14 cellular contexts compared by ENCODE assay signal in the genomic region with DNA sequence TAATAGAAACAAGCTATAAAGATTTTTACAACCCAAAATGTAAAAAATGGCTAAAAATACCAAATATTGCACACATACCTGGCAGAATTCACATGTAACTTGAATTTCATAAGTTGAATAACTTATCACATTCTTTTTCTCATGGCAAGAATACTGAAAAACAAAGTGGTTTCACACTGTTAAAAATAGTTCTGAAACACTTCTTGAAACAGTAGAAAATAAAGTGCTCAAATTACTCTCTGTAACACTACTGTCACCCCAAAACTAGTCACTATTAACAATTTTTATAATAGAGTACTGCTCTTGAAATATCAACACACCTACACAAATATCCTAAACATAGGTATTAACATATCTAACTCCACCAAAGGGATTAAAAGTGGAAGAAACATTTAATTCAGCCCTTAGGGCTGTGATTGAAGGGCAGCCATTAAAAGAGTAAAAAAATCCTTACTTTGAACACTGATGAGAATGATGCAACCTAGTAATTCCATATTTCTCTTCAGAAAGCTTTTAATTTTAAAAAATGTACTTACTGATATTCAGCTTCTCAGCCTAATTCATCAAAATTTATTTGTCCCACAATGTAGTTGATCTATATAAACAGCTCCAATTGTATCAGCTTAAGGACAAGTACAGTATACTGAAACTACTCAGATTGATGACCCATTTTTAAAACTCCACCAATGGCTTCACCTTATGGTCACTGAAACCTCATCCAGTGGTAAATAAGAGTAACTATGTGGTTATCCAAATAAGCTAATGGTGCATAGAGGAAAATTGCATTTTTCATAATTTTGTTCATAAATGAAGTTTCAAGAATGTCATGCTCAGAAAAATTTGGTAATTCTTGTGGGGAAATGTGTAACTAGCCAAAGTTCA. TPM values are rescaled to one million over a fixed set of nuclear protein-coding genes. Genes with fewer than 3 reads are reported as not detected.
DNase-seq lines count a peak whose midpoint lies in the region; ATAC-seq and TF ChIP-seq lines count a peak whose summit lies in the region.
"Had no signal": no experiment of that assay in that cellular context is flagged by ENCODE, and none has a peak within 500 bp of the region (broad histone marks: within the 10 kb centered on the region; RNA-seq: fewer than 3 reads in every experiment).

No MANE protein-coding gene starts in this region.

- no peak overlapping the region for H3K9ac ChIP-seq in iPS-20b (ENCODE audit: low read depth, low read length)

- no peaks in the 10 kb centered on the region for H3K27me3 Mint-ChIP-seq in activated CD8-positive, alpha-beta T cell treated with anti-CD3 and anti-CD28 coated beads for 36 hours
- no peaks in the 10 kb centered on the region for H3K27me3 Mint-ChIP-seq in activated CD8-positive, alpha-beta T cell treated with anti-CD3 and anti-CD28 coated beads, Interleukin-2, amount 10 ng/mL, durations not matched to agents 7 days and 5 days (ENCODE audit: low read depth)

- POLR2A ChIA-PET in activated CD8-positive, alpha-beta T cell treated with anti-CD3 and anti-CD28 coated beads for 36 hours (lab: Charles Lee), result no interaction called here
- POLR2A ChIA-PET in activated CD8-positive, alpha-beta T cell treated with anti-CD3 and anti-CD28 coated beads, Interleukin-2, amount 10 ng/mL, durations not matched to agents 7 days and 5 days (lab: Charles Lee), result interaction anchor here (0.5 kb wide), 1 partner anchor 536 kb away, joined by 4 read pairs; no protein-coding TSS in a partner anchor

- H3K4me1 Mint-ChIP-seq in activated CD8-positive, alpha-beta T cell treated with anti-CD3 and anti-CD28 coated beads for 36 hours (ENCODE audit: low read depth), result peaks cover 42% of the 10 kb centered on the region
- peaks cover 15% of the 10 kb centered on the region for H3K4me1 Mint-ChIP-seq in activated CD8-positive, alpha-beta T cell treated with anti-CD3 and anti-CD28 coated beads, Interleukin-2, amount 10 ng/mL, durations not matched to agents 7 days and 5 days (ENCODE audit: low read depth)

- peaks cover 22% of the 10 kb centered on the region; the same call in 1 of the 2 replicates for H3K4me1 ChIP-seq in iPS-20b (ENCODE audit: insufficient read depth, low read length)

- peak overlapping the region; percentile 46 for H3K27ac Mint-ChIP-seq in activated CD8-positive, alpha-beta T cell treated with anti-CD3 and anti-CD28 coated beads for 36 hours
- H3K27ac Mint-ChIP-seq in activated CD8-positive, alpha-beta T cell treated with anti-CD3 and anti-CD28 coated beads, Interleukin-2, amount 10 ng/mL, durations not matched to agents 7 days and 5 days, result no peak overlapping the region

- no peak for TF ChIP-seq CTCF in activated CD8-positive, alpha-beta T cell treated with anti-CD3 and anti-CD28 coated beads for 36 hours (IDR thresholded peaks at IDR 0.05)

- no peaks in the 10 kb centered on the region for H3K27me3 ChIP-seq in iPS-20b (ENCODE audit: insufficient read depth, low read length)
- H3K27me3 ChIP-seq: ascending aorta had no signal

- no peaks in the 10 kb centered on the region for H3K9me3 Mint-ChIP-seq in activated CD8-positive, alpha-beta T cell treated with anti-CD3 and anti-CD28 coated beads for 36 hours
- no peaks in the 10 kb centered on the region for H3K9me3 Mint-ChIP-seq in activated CD8-positive, alpha-beta T cell treated with anti-CD3 and anti-CD28 coated beads, Interleukin-2, amount 10 ng/mL, durations not matched to agents 7 days and 5 days (ENCODE audit: insufficient read depth)

- peaks cover 32% of the 10 kb centered on the region for H3K36me3 Mint-ChIP-seq in activated CD8-positive, alpha-beta T cell treated with anti-CD3 and anti-CD28 coated beads for 36 hours (ENCODE audit: low read depth)
- H3K36me3 Mint-ChIP-seq in activated CD8-positive, alpha-beta T cell treated with anti-CD3 and anti-CD28 coated beads, Interleukin-2, amount 10 ng/mL, durations not matched to agents 7 days and 5 days (ENCODE audit: low read depth), result peaks cover 43% of the 10 kb centered on the region

- intact Hi-C loops in activated CD8-positive, alpha-beta T cell treated with anti-CD3 and anti-CD28 coated beads for 36 hours (cut with micrococcal nuclease), result no loop called here

- no peak overlapping the region; the same call in 1 of the 2 replicates for H3K4me3 ChIP-seq in iPS-20b (ENCODE audit: low read length)
- H3K4me3 ChIP-seq: ascending aorta had no signal

- H3K4me3 Mint-ChIP-seq in activated CD8-positive, alpha-beta T cell treated with anti-CD3 and anti-CD28 coated beads for 36 hours, result no peak overlapping the region
- no peak overlapping the region for H3K4me3 Mint-ChIP-seq in activated CD8-positive, alpha-beta T cell treated with anti-CD3 and anti-CD28 coated beads, Interleukin-2, amount 10 ng/mL, durations not matched to agents 7 days and 5 days

- H3K36me3 ChIP-seq in iPS-20b (ENCODE audit: insufficient read depth, low read depth, low read length), result peaks cover 56% of the 10 kb centered on the region

- CTCF ChIA-PET in activated CD8-positive, alpha-beta T cell treated with anti-CD3 and anti-CD28 coated beads for 36 hours (lab: Charles Lee), result interaction anchor here (0.6 to 1.3 kb wide), 2 partner anchors 19 to 57 kb away, joined by 3 read pairs; no protein-coding TSS in a partner anchor
- CTCF ChIA-PET in activated CD8-positive, alpha-beta T cell treated with anti-CD3 and anti-CD28 coated beads, Interleukin-2, amount 10 ng/mL, durations not matched to agents 7 days and 5 days (lab: Charles Lee), result interaction anchor here (1.1 kb wide), 1 partner anchor 13 kb away, joined by 3 read pairs; no protein-coding TSS in a partner anchor

- no peaks in the 10 kb centered on the region for H3K9me3 ChIP-seq in iPS-20b (ENCODE audit: insufficient read depth, low read depth, low read length)
- H3K9me3 ChIP-seq: ascending aorta had no signal

- no peak for DNase-seq in activated CD8-positive, alpha-beta T cell treated with anti-CD3 and anti-CD28 coated beads for 36 hours
- no peak for DNase-seq in activated CD8-positive, alpha-beta T cell treated with anti-CD3 and anti-CD28 coated beads, Interleukin-2, amount 10 ng/mL, durations not matched to agents 7 days and 5 days
- DNase-seq in NCI-H510A (lab: John Stamatoyannopoulos, UW), result no peak
- no peak for DNase-seq in activated CD4-positive, alpha-beta T cell treated with anti-CD3 and anti-CD28 coated beads for 4 hours
- DNase-seq in activated naive CD4-positive, alpha-beta T cell treated with Interleukin-2 at 50 U/mL for 16 hours, result no peak
- DNase-seq: activated CD4-positive, alpha-beta T cell treated with anti-CD3 and anti-CD28 coated beads, Interleukin-2, amount 50 U/mL, for 48 hours; DMS79 treated with DMSO at 0.1 percent for 48 hours; H7; stimulated activated CD8-positive, alpha-beta memory T cell treated with anti-CD3 and anti-CD28 coated beads, Interleukin-4, amount 100 ng/mL, for 48 hours had no signal

- ATAC-seq in activated CD8-positive, alpha-beta T cell treated with anti-CD3 and anti-CD28 coated beads for 36 hours, result no peak
- ATAC-seq in activated CD8-positive, alpha-beta T cell treated with anti-CD3 and anti-CD28 coated beads, Interleukin-2, amount 10 ng/mL, durations not matched to agents 7 days and 5 days, result no peak
- ATAC-seq in GM21576 (IDR thresholded peaks at IDR 0.05; ENCODE audit: unreplicated experiment) (peak; percentile 73), HG03139 (IDR thresholded peaks at IDR 0.05; ENCODE audit: unreplicated experiment) (peak; percentile 58)

- peak overlapping the region; percentile 39 for H3K27ac ChIP-seq in iPS-20b (ENCODE audit: low read length)
- H3K27ac ChIP-seq: 22Rv1, ascending aorta had no signal

RNA-seq across cellular contexts. Expression of gene ATF2, which starts 31.4 kb away (rescaled TPM):
- total RNA-seq in activated CD8-positive, alpha-beta T cell treated with anti-CD3 and anti-CD28 coated beads for 36 hours, result 10 to 100 TPM; 42.9 to 48.4 TPM
- total RNA-seq in activated CD8-positive, alpha-beta T cell treated with anti-CD3 and anti-CD28 coated beads, Interleukin-2, amount 10 ng/mL, durations not matched to agents 7 days and 5 days, result 10 to 100 TPM; 58.5 to 59.9 TPM

RNA-seq across cellular contexts. Expression of gene ATP5MC3, which starts 44.9 kb away (rescaled TPM):
- 100 to 1,000 TPM; 399 to 401 TPM for total RNA-seq in activated CD8-positive, alpha-beta T cell treated with anti-CD3 and anti-CD28 coated beads for 36 hours
- 100 to 1,000 TPM; 293 to 310 TPM for total RNA-seq in activated CD8-positive, alpha-beta T cell treated with anti-CD3 and anti-CD28 coated beads, Interleukin-2, amount 10 ng/mL, durations not matched to agents 7 days and 5 days

Comparison
In these comparisons a context has a peak if more than half of its experiments do, and no peak if none do; other contexts are left out.
1. ATAC-seq: peak in GM21576 (single experiment) and HG03139 (single experiment); none in activated CD8-positive, alpha-beta T cell treated with anti-CD3 and anti-CD28 coated beads for 36 hours (single experiment) and activated CD8-positive, alpha-beta T cell treated with anti-CD3 and anti-CD28 coated beads, Interleukin-2, amount 10 ng/mL, durations not matched to agents 7 days and 5 days (single experiment).